8 cellular contexts compared by ENCODE assay signal in the genomic region with DNA sequence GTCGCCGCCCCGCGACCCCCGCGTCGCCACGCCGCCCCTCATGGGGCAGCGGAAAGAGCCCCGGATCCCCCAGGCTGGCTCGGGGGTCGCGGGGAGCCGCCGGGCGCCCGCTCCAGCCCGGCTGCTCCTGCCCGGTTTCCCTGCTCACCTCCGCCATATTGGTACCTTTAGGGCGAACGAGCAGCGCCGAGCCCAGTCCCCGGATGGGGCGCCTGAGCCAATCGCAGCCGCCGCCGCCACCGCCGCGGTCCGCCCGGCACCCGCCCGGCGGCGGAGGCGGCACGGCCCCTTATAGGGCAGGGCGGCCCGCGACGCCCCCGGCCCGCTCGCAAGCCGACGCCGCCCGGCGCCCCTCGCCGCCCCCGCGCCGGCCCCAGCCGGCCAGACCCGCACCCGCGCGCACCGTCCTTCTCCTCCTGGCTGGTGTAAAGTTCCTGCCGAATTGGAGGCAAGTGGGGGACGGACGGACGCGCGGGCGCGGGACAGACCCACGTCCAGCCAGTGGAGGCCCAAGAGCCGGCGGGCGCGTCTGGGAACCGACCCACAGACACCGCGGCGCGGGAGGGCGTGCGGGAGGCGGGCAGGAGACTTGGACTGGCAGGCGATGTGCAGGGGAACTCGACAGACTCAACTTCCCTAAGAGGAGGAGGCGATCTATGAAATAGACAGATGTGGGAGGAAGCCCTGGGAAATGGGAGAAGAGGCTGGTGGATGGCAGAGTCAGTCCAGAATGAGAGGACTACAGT. TPM values are rescaled to one million over a fixed set of nuclear protein-coding genes. Genes with fewer than 3 reads are reported as not detected.
DNase-seq lines count a peak whose midpoint lies in the region; ATAC-seq and TF ChIP-seq lines count a peak whose summit lies in the region.

A gene with protein sequence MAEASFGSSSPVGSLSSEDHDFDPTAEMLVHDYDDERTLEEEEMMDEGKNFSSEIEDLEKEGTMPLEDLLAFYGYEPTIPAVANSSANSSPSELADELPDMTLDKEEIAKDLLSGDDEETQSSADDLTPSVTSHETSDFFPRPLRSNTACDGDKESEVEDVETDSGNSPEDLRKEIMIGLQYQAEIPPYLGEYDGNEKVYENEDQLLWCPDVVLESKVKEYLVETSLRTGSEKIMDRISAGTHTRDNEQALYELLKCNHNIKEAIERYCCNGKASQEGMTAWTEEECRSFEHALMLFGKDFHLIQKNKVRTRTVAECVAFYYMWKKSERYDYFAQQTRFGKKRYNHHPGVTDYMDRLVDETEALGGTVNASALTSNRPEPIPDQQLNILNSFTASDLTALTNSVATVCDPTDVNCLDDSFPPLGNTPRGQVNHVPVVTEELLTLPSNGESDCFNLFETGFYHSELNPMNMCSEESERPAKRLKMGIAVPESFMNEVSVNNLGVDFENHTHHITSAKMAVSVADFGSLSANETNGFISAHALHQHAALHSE (minus strand): TSS at position 178 of the 746 bp plus-strand sequence. CDS start 21 bp downstream, at position 157.

- H3K27me3 ChIP-seq in A673 (replicated peaks; ENCODE audit: insufficient read depth, low read depth, low read length, poor library complexity), result peaks cover 46% of the 10 kb centered on the region
- H3K27me3 ChIP-seq in liver (ENCODE audit: control insufficient read depth in 4 of 4, insufficient read depth in 4 of 4, low read length in 3 of 4), result no peaks in the 10 kb centered on the region

- H3K36me3 Mint-ChIP-seq in activated CD4-positive, alpha-beta T cell treated with anti-CD3 and anti-CD28 coated beads, Interleukin-2, amount 10 ng/mL, durations not matched to agents 24 days and 14 days (ENCODE audit: low read depth), result peaks cover 11% of the 10 kb centered on the region

- CTCF ChIA-PET in A673 (lab: Charles Lee), result no interaction called here

- peak within 1 kb of the TSS; percentile 90 for H3K27ac Mint-ChIP-seq in activated CD4-positive, alpha-beta T cell treated with anti-CD3 and anti-CD28 coated beads, Interleukin-2, amount 10 ng/mL, durations not matched to agents 24 days and 14 days

- BruUV-seq in A673 (replicated peaks; lab: Mats Ljungman, UMichigan), result no TSS peak

- TF ChIP-seq CTCF in A673 (conservative IDR thresholded peaks at IDR 0.05; ENCODE audit: low read depth, low read length) (no peak), liver (IDR thresholded peaks at IDR 0.05; ENCODE audit: low read depth, low read length, missing input control) (no peak)

- H3K9me3 ChIP-seq in A673 (ENCODE audit: low read depth, low read length, poor library complexity, severe bottlenecking), result no peaks in the 10 kb centered on the region
- no peaks in the 10 kb centered on the region for H3K9me3 ChIP-seq in liver (ENCODE audit: control insufficient read depth in 4 of 4, low read length in 3 of 4)

- H3K27me3 Mint-ChIP-seq in activated CD4-positive, alpha-beta T cell treated with anti-CD3 and anti-CD28 coated beads, Interleukin-2, amount 10 ng/mL, durations not matched to agents 24 days and 14 days, result peaks cover 39% of the 10 kb centered on the region

- DNase-seq in A673 (ENCODE audit: low spot score) (peak; percentile 84), NCI-H345 (lab: John Stamatoyannopoulos, UW) (peak; percentile 76), dedifferentiated amniotic fluid mesenchymal stem cell (ENCODE audit: extremely low spot score) (peak; percentile 73)
- peak; percentile 95 for DNase-seq in activated CD4-positive, alpha-beta T cell treated with anti-CD3 and anti-CD28 coated beads, Interleukin-2, amount 10 ng/mL, durations not matched to agents 24 days and 14 days
- peak; percentile 81 for DNase-seq in stimulated activated CD4-positive, alpha-beta T cell treated with anti-CD3 and anti-CD28 coated beads, Interleukin-4, amount 100 ng/mL, for 24 hours

- intact Hi-C loops in A673 (cut with micrococcal nuclease; ENCODE audit: unreplicated experiment), result loop anchor here (5.0 kb wide), 1 partner anchor 130 kb away; no protein-coding TSS in a partner anchor
- intact Hi-C loops in activated CD4-positive, alpha-beta T cell treated with anti-CD3 and anti-CD28 coated beads, Interleukin-2, amount 10 ng/mL, durations not matched to agents 24 days and 14 days (cut with micrococcal nuclease), result loop anchor here (1.0 to 5.0 kb wide), 5 partner anchors 43 to 1508 kb away; a partner anchor contains a TSS

- H3K27ac ChIP-seq in A673 (ENCODE audit: low read depth, low read length, poor library complexity, severe bottlenecking) (peak within 1 kb of the TSS; percentile 77), liver (ENCODE audit: low read depth in 1 of 2, low read length in 2 of 2) (peak within 1 kb of the TSS; percentile 61 to 64)

- peak within 1 kb of the TSS; percentile 56 to 64 for H3K9ac ChIP-seq in liver (ENCODE audit: low read depth in 1 of 2, low read length in 2 of 2)

- peak within 1 kb of the TSS; percentile 98 for H3K4me3 Mint-ChIP-seq in activated CD4-positive, alpha-beta T cell treated with anti-CD3 and anti-CD28 coated beads, Interleukin-2, amount 10 ng/mL, durations not matched to agents 24 days and 14 days

- H3K9me3 Mint-ChIP-seq in activated CD4-positive, alpha-beta T cell treated with anti-CD3 and anti-CD28 coated beads, Interleukin-2, amount 10 ng/mL, durations not matched to agents 24 days and 14 days, result no peaks in the 10 kb centered on the region

- under 1% methylated on average over 89 of the region's 89 CpGs for WGBS in liver

- peaks cover 20% of the 10 kb centered on the region for H3K4me1 Mint-ChIP-seq in activated CD4-positive, alpha-beta T cell treated with anti-CD3 and anti-CD28 coated beads, Interleukin-2, amount 10 ng/mL, durations not matched to agents 24 days and 14 days

- H3K4me3 ChIP-seq in A673 (ENCODE audit: low read depth, low read length, poor library complexity, severe bottlenecking), result peak within 1 kb of the TSS; percentile 94
- peak within 1 kb of the TSS; percentile 77 to 100 (median 88) for H3K4me3 ChIP-seq in liver (ENCODE audit: low read depth in 1 of 3, low read length in 3 of 3)

- no peak for TF ChIP-seq RAD21 in liver (IDR thresholded peaks at IDR 0.05)

- H3K4me1 ChIP-seq in A673 (ENCODE audit: insufficient read depth, low read length, poor library complexity, severe bottlenecking), result no peaks in the 10 kb centered on the region
- peaks cover 3 to 19% (median 9%) of the 10 kb centered on the region in 4 donors for H3K4me1 ChIP-seq in liver (ENCODE audit: control insufficient read depth in 4 of 4, insufficient read depth in 4 of 4, low read length in 3 of 4)

- peak; percentile 88 for ATAC-seq in GM18861 (IDR thresholded peaks at IDR 0.05; ENCODE audit: unreplicated experiment)
- ATAC-seq in HG03066 (IDR thresholded peaks at IDR 0.05; ENCODE audit: low read depth, unreplicated experiment), result peak; percentile 92

- peaks cover 14% of the 10 kb centered on the region for H3K36me3 ChIP-seq in A673 (ENCODE audit: insufficient read depth, low read length, poor library complexity, severe bottlenecking)
- peaks cover 0 to 2% (median 0%) of the 10 kb centered on the region in 4 donors for H3K36me3 ChIP-seq in liver (ENCODE audit: control insufficient read depth in 4 of 4, insufficient read depth in 3 of 4, low read depth in 1 of 4, low read length in 3 of 4)

- POLR2A ChIA-PET in A673 (lab: Charles Lee; ENCODE audit: low non-redundant PET), result no interaction called here

TF ChIP-seq in liver, 16 proteins besides CTCF, POLR2A, EP300 and RAD21:
- TF ChIP-seq RXRA (IDR thresholded peaks at IDR 0.05), result no peak
- peak; percentile 65 for TF ChIP-seq YY1 (IDR thresholded peaks at IDR 0.05)

RNA-seq across cellular contexts. Expression of the gene that starts here (rescaled TPM):
- total RNA-seq in A673 (2021), result 26.2 and 32.5 TPM in 2 replicates
- total RNA-seq in activated CD4-positive, alpha-beta T cell treated with anti-CD3 and anti-CD28 coated beads, Interleukin-2, amount 10 ng/mL, durations not matched to agents 24 days and 14 days, result 35.4 and 37.6 TPM in 2 replicates
- total RNA-seq in liver, result 10 to 100 TPM; 11.1 to 15.5 TPM
- polyA plus RNA-seq in liver, result 1 to 10 TPM; 4.1 to 5.1 TPM

Comparison
In these comparisons a context has a peak if more than half of its experiments do, and no peak if none do; other contexts are left out.
1. Peak in every context shown above with its lines: DNase-seq, ATAC-seq, H3K4me3 ChIP-seq and H3K27ac ChIP-seq.